ENCODE assay signal across 19 cellular contexts in genomic region chr22:46213052-46213451, GRCh38. TPM values are rescaled to one million over a fixed set of nuclear protein-coding genes. Genes with fewer than 3 reads are reported as not detected.
"Had no signal": no experiment of that assay in that cellular context is flagged by ENCODE, and none has a peak within 500 bp of the region (broad histone marks: within the 10 kb centered on the region; RNA-seq: fewer than 3 reads in every experiment).

No MANE protein-coding gene starts in this region.

- ATAC-seq: left lobe of liver, T-cell had no signal

- H3K27me3 ChIP-seq: esophagus squamous epithelium, ovary, transverse colon, vagina had no signal

- H3K36me3 ChIP-seq: ovary had no signal

- H3K27ac Mint-ChIP-seq: activated naive CD4-positive, alpha-beta T cell treated with anti-CD3 and anti-CD28 coated beads, Interleukin-2, amount 50 U/mL, for 24 hours; activated T-helper 1 cell treated with anti-CD3 and anti-CD28 coated beads, Interleukin-12 subunit alpha, Interleukin-12 subunit beta, Interleukin-2, Interleukin-4 antibody, amounts not matched to agents 30 ng/mL and 10 ng/mL and 1 ng/mL, durations not matched to agents 14 hours and 24 hours and 36 hours; brain; T-cell had no signal

- H3K27me3 Mint-ChIP-seq: activated naive CD4-positive, alpha-beta T cell treated with anti-CD3 and anti-CD28 coated beads, Interleukin-2, amount 50 U/mL, for 24 hours; brain; central memory CD8-positive, alpha-beta T cell; T-cell had no signal

- H3K4me1 ChIP-seq: esophagus squamous epithelium, transverse colon, vagina had no signal

- H3K4me3 Mint-ChIP-seq: activated naive CD4-positive, alpha-beta T cell treated with anti-CD3 and anti-CD28 coated beads, Interleukin-2, amount 50 U/mL, for 24 hours; activated T-helper 1 cell treated with anti-CD3 and anti-CD28 coated beads, Interleukin-12 subunit alpha, Interleukin-12 subunit beta, Interleukin-2, Interleukin-4 antibody, amounts not matched to agents 30 ng/mL and 10 ng/mL and 1 ng/mL, durations not matched to agents 14 hours and 24 hours and 36 hours; brain; central memory CD8-positive, alpha-beta T cell; T-cell had no signal

- H3K27ac ChIP-seq: coronary artery, esophagus squamous epithelium, ovary, transverse colon, vagina, VCaP had no signal

- H3K4me1 Mint-ChIP-seq: activated naive CD4-positive, alpha-beta T cell treated with anti-CD3 and anti-CD28 coated beads, Interleukin-2, amount 50 U/mL, for 24 hours; brain; T-cell had no signal

- H3K4me3 ChIP-seq: coronary artery, esophagus squamous epithelium, ovary, transverse colon, vagina had no signal

- DNase-seq: activated CD4-positive, alpha-beta T cell treated with anti-CD3 and anti-CD28 coated beads for 4 hours; esophagus squamous epithelium; hippocampal formation; mammary epithelial cell; ovary; SK-N-SH; stimulated activated CD4-positive, alpha-beta T cell treated with anti-CD3 and anti-CD28 coated beads, Interleukin-12 subunit alpha, Interleukin-12 subunit beta, amount 100 ng/mL, for 4 hours; stimulated activated naive CD4-positive, alpha-beta T cell; T-cell; T1000; transverse colon had no signal

- H3K9me3 ChIP-seq: ovary had no signal

RNA-seq across cellular contexts. Expression of gene PKDREJ, which starts 50.1 kb away (rescaled TPM):
- total RNA-seq: mammary epithelial cell, T-cell, vagina had no signal
- polyA plus RNA-seq: mammary epithelial cell, SK-N-SH had no signal
